16 cellular contexts compared by ENCODE assay signal in the genomic region with DNA sequence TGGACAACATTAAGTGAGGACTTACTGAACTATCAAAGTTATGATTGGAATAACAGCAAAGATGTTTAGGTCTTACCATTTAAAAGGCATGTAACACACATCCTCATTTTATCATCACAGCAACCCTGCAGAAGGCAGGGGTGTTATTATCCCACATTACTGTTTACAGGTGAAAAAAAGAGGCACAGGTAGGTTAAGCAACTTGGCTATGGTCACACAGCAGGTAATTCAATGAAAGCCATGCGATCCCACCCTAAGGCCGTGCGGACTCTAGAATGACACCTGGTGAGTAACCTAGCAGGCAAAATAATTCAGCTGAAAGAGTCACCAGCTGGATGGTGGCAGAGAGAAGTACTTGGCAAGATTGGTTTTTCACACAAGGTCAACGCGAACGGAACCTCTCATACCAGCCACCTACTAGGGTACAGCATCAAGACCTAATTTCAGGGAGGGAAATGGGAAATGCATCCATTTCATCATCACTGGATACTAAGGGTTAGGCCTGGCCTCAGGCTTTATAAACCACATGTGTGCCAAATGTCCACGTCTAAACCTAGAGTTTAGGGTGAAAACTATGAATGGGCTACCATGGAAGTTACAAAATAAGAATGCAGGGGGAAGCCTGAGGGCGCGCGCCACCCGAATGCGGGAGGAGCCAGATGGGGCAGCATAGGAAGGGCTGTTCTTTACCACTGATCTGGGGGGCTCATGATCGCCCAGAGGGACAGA.
DNase-seq lines count a peak whose midpoint lies in the region; ATAC-seq and TF ChIP-seq lines count a peak whose summit lies in the region.
"Had no signal": no experiment of that assay in that cellular context is flagged by ENCODE, and none has a peak within 500 bp of the region (broad histone marks: within the 10 kb centered on the region; RNA-seq: fewer than 3 reads in every experiment).

No MANE protein-coding gene starts in this region.

- H3K36me3 ChIP-seq in gastroesophageal sphincter, result peaks cover 0 to 3% of the 10 kb centered on the region in 2 donors
- peaks cover 0 to 9% (median 7%) of the 10 kb centered on the region in 3 donors for H3K36me3 ChIP-seq in tibial artery

- H3K9me3 Mint-ChIP-seq in activated T-cell treated with anti-CD3 and anti-CD28 coated beads, Interleukin-2, amount 50 U/mL, for 24 hours, result no peaks in the 10 kb centered on the region
- H3K9me3 Mint-ChIP-seq in activated T-cell treated with anti-CD3 and anti-CD28 coated beads, Interleukin-2, amount 50 U/mL, for 4 hours, result no peaks in the 10 kb centered on the region
- H3K9me3 Mint-ChIP-seq in activated T-helper 17 cell treated with anti-CD3 and anti-CD28 coated beads, Interleukin-2, amount 50 U/mL, for 72 hours, result no peaks in the 10 kb centered on the region
- H3K9me3 Mint-ChIP-seq: brain had no signal

- WGBS in gastroesophageal sphincter (ENCODE audit: low coverage in 1 of 2), 2 donors, result 70 to 92% methylated on average over 5 to 13 of the region's 13 CpGs

- H3K4me3 ChIP-seq in gastroesophageal sphincter, result no peak overlapping the region
- no peak overlapping the region for H3K4me3 ChIP-seq in tibial artery
- H3K4me3 ChIP-seq: GM12878 had no signal

- H3K27ac Mint-ChIP-seq in activated T-cell treated with anti-CD3 and anti-CD28 coated beads, Interleukin-2, amount 50 U/mL, for 24 hours, result peak overlapping the region; percentile 91
- H3K27ac Mint-ChIP-seq in activated T-helper 17 cell treated with anti-CD3 and anti-CD28 coated beads, Interleukin-2, amount 50 U/mL, for 72 hours, result peak overlapping the region; percentile 92

- H3K27me3 Mint-ChIP-seq in activated T-cell treated with anti-CD3 and anti-CD28 coated beads, Interleukin-2, amount 50 U/mL, for 24 hours, result no peaks in the 10 kb centered on the region
- no peaks in the 10 kb centered on the region for H3K27me3 Mint-ChIP-seq in activated T-cell treated with anti-CD3 and anti-CD28 coated beads, Interleukin-2, amount 50 U/mL, for 4 hours (ENCODE audit: low read depth)
- H3K27me3 Mint-ChIP-seq in activated T-helper 17 cell treated with anti-CD3 and anti-CD28 coated beads, Interleukin-2, amount 50 U/mL, for 72 hours, result no peaks in the 10 kb centered on the region
- H3K27me3 Mint-ChIP-seq: brain had no signal

- H3K27me3 ChIP-seq in gastroesophageal sphincter (no peaks in the 10 kb centered on the region), tibial artery (no peaks in the 10 kb centered on the region)

- no peak for DNase-seq in activated T-cell treated with anti-CD3 and anti-CD28 coated beads, Interleukin-2, amount 50 U/mL, for 24 hours
- DNase-seq in activated T-cell treated with anti-CD3 and anti-CD28 coated beads, Interleukin-2, amount 50 U/mL, for 4 hours, result no peak
- DNase-seq in tibial artery, result no peak
- no peak for DNase-seq in NCI-H1048 (lab: John Stamatoyannopoulos, UW)
- DNase-seq in NCI-H2227 treated with DMSO at 0.1 percent for 48 hours (lab: John Stamatoyannopoulos, UW), result no peak
- no peak for DNase-seq in stimulated activated CD4-positive, alpha-beta T cell treated with anti-CD3 and anti-CD28 coated beads, Interleukin-4, amount 100 ng/mL, for 1 hour
- DNase-seq: Caco-2, midbrain, NCI-H1105, nucleus accumbens, RPMI8226 had no signal

- H3K9me3 ChIP-seq in gastroesophageal sphincter, result no peaks in the 10 kb centered on the region
- H3K9me3 ChIP-seq in tibial artery, result no peaks in the 10 kb centered on the region
- H3K9me3 ChIP-seq: Caco-2 had no signal

- H3K4me1 ChIP-seq in gastroesophageal sphincter (peaks cover 9 to 99% (median 36%) of the 10 kb centered on the region in 3 donors), tibial artery (peaks cover 3 to 90% (median 67%) of the 10 kb centered on the region in 4 donors)
- H3K4me1 ChIP-seq: Caco-2 had no signal

- TF ChIP-seq CTCF in gastroesophageal sphincter (IDR thresholded peaks at IDR 0.05) (no peak), tibial artery (IDR thresholded peaks at IDR 0.05) (no peak)

- TF ChIP-seq POLR2A in gastroesophageal sphincter (IDR thresholded peaks at IDR 0.05), result no peak

- TF ChIP-seq EP300 in gastroesophageal sphincter (IDR thresholded peaks at IDR 0.05), result no peak

- no peak overlapping the region for H3K4me3 Mint-ChIP-seq in activated T-cell treated with anti-CD3 and anti-CD28 coated beads, Interleukin-2, amount 50 U/mL, for 24 hours
- no peak overlapping the region for H3K4me3 Mint-ChIP-seq in activated T-cell treated with anti-CD3 and anti-CD28 coated beads, Interleukin-2, amount 50 U/mL, for 4 hours
- H3K4me3 Mint-ChIP-seq in activated T-helper 17 cell treated with anti-CD3 and anti-CD28 coated beads, Interleukin-2, amount 50 U/mL, for 72 hours, result peak overlapping the region; percentile 38
- H3K4me3 Mint-ChIP-seq: brain had no signal

- H3K27ac ChIP-seq in gastroesophageal sphincter (peak overlapping the region in 3 of 4 donors; percentile 81 to 93 (median 93)), tibial artery (peak overlapping the region; percentile 73 to 78)
- H3K27ac ChIP-seq: VCaP had no signal

- H3K36me3 Mint-ChIP-seq in activated T-cell treated with anti-CD3 and anti-CD28 coated beads, Interleukin-2, amount 50 U/mL, for 24 hours (ENCODE audit: low read depth), result peaks cover 69% of the 10 kb centered on the region
- H3K36me3 Mint-ChIP-seq in activated T-cell treated with anti-CD3 and anti-CD28 coated beads, Interleukin-2, amount 50 U/mL, for 4 hours (ENCODE audit: insufficient read depth), result peaks cover 18% of the 10 kb centered on the region
- peaks cover 51% of the 10 kb centered on the region for H3K36me3 Mint-ChIP-seq in activated T-helper 17 cell treated with anti-CD3 and anti-CD28 coated beads, Interleukin-2, amount 50 U/mL, for 72 hours (ENCODE audit: low read depth)

- intact Hi-C loops in tibial artery (cut with DNase I; ENCODE audit: low total_unique reads), result loop anchor here (10.0 kb wide), 2 partner anchors 87 to 197 kb away; partner anchors contain the start of gene CAPZB

- no peak for ATAC-seq in activated T-cell treated with anti-CD3 and anti-CD28 coated beads, Interleukin-2, amount 50 U/mL, for 4 hours
- ATAC-seq in activated T-helper 17 cell treated with anti-CD3 and anti-CD28 coated beads, Interleukin-2, amount 50 U/mL, for 72 hours (replicated peaks), result no peak
- ATAC-seq in gastroesophageal sphincter, result no peak
- ATAC-seq: GM12878 had no signal

- peaks cover 89% of the 10 kb centered on the region for H3K4me1 Mint-ChIP-seq in activated T-cell treated with anti-CD3 and anti-CD28 coated beads, Interleukin-2, amount 50 U/mL, for 24 hours (ENCODE audit: low read depth)
- peaks cover 79% of the 10 kb centered on the region for H3K4me1 Mint-ChIP-seq in activated T-cell treated with anti-CD3 and anti-CD28 coated beads, Interleukin-2, amount 50 U/mL, for 4 hours (ENCODE audit: low read depth)
- H3K4me1 Mint-ChIP-seq in activated T-helper 17 cell treated with anti-CD3 and anti-CD28 coated beads, Interleukin-2, amount 50 U/mL, for 72 hours, result peaks cover 39% of the 10 kb centered on the region
